In the genomic region with DNA sequence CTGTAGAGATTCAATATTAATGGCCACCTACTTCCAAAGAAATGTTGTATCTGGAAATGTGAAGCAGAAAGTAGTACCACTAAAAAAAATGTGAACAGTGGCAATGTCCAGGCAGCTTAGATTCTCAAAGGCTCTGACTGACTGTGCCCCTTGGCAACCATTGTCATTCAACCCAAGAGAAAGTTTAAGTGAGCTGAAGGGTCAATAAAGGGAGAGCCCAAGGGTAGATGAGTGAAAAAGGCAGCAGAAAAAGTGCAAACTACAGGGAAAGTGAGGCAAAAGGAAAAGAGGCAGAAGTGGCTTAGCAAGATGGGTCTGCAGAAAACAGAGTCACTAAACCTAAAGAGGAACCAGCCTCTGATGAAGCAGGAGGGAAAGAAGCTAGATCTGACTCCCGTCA, we compare ENCODE assay signal across 1 cellular context.
TF ChIP-seq lines count a peak whose summit lies in the region.

No MANE protein-coding gene starts in this region.

TF ChIP-seq in H1, 55 proteins besides CTCF, POLR2A, EP300 and RAD21:
- no peak for TF ChIP-seq NRF1 (IDR thresholded peaks at IDR 0.05; ENCODE audit: low read depth, low read length)
- TF ChIP-seq YY1 (IDR thresholded peaks at IDR 0.05; ENCODE audit: low read depth, low read length): no peak
- TF ChIP-seq, protein P1, sequence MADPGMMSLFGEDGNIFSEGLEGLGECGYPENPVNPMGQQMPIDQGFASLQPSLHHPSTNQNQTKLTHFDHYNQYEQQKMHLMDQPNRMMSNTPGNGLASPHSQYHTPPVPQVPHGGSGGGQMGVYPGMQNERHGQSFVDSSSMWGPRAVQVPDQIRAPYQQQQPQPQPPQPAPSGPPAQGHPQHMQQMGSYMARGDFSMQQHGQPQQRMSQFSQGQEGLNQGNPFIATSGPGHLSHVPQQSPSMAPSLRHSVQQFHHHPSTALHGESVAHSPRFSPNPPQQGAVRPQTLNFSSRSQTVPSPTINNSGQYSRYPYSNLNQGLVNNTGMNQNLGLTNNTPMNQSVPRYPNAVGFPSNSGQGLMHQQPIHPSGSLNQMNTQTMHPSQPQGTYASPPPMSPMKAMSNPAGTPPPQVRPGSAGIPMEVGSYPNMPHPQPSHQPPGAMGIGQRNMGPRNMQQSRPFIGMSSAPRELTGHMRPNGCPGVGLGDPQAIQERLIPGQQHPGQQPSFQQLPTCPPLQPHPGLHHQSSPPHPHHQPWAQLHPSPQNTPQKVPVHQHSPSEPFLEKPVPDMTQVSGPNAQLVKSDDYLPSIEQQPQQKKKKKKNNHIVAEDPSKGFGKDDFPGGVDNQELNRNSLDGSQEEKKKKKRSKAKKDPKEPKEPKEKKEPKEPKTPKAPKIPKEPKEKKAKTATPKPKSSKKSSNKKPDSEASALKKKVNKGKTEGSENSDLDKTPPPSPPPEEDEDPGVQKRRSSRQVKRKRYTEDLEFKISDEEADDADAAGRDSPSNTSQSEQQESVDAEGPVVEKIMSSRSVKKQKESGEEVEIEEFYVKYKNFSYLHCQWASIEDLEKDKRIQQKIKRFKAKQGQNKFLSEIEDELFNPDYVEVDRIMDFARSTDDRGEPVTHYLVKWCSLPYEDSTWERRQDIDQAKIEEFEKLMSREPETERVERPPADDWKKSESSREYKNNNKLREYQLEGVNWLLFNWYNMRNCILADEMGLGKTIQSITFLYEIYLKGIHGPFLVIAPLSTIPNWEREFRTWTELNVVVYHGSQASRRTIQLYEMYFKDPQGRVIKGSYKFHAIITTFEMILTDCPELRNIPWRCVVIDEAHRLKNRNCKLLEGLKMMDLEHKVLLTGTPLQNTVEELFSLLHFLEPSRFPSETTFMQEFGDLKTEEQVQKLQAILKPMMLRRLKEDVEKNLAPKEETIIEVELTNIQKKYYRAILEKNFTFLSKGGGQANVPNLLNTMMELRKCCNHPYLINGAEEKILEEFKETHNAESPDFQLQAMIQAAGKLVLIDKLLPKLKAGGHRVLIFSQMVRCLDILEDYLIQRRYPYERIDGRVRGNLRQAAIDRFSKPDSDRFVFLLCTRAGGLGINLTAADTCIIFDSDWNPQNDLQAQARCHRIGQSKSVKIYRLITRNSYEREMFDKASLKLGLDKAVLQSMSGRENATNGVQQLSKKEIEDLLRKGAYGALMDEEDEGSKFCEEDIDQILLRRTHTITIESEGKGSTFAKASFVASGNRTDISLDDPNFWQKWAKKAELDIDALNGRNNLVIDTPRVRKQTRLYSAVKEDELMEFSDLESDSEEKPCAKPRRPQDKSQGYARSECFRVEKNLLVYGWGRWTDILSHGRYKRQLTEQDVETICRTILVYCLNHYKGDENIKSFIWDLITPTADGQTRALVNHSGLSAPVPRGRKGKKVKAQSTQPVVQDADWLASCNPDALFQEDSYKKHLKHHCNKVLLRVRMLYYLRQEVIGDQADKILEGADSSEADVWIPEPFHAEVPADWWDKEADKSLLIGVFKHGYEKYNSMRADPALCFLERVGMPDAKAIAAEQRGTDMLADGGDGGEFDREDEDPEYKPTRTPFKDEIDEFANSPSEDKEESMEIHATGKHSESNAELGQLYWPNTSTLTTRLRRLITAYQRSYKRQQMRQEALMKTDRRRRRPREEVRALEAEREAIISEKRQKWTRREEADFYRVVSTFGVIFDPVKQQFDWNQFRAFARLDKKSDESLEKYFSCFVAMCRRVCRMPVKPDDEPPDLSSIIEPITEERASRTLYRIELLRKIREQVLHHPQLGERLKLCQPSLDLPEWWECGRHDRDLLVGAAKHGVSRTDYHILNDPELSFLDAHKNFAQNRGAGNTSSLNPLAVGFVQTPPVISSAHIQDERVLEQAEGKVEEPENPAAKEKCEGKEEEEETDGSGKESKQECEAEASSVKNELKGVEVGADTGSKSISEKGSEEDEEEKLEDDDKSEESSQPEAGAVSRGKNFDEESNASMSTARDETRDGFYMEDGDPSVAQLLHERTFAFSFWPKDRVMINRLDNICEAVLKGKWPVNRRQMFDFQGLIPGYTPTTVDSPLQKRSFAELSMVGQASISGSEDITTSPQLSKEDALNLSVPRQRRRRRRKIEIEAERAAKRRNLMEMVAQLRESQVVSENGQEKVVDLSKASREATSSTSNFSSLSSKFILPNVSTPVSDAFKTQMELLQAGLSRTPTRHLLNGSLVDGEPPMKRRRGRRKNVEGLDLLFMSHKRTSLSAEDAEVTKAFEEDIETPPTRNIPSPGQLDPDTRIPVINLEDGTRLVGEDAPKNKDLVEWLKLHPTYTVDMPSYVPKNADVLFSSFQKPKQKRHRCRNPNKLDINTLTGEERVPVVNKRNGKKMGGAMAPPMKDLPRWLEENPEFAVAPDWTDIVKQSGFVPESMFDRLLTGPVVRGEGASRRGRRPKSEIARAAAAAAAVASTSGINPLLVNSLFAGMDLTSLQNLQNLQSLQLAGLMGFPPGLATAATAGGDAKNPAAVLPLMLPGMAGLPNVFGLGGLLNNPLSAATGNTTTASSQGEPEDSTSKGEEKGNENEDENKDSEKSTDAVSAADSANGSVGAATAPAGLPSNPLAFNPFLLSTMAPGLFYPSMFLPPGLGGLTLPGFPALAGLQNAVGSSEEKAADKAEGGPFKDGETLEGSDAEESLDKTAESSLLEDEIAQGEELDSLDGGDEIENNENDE (IDR thresholded peaks at IDR 0.05; ENCODE audit: insufficient replicate concordance, low read length): no peak
- no peak for TF ChIP-seq SIRT6 (IDR thresholded peaks at IDR 0.05; ENCODE audit: low read length)
- no peak for TF ChIP-seq KDM1A (IDR thresholded peaks at IDR 0.05; ENCODE audit: borderline replicate concordance, low read length)
- no peak for TF ChIP-seq TEAD4 (IDR thresholded peaks at IDR 0.05; ENCODE audit: low read depth, low read length)
- TF ChIP-seq SP1 (IDR thresholded peaks at IDR 0.05; ENCODE audit: low read depth, low read length): no peak
- no peak for TF ChIP-seq GABPA (IDR thresholded peaks at IDR 0.05; ENCODE audit: borderline replicate concordance, insufficient read depth, low read length)
TF ChIP-seq in H1: peak in this region for 0.
